8 cellular contexts compared by ENCODE assay signal in genomic region chr17:5419959-5420653, GRCh38. TPM values are rescaled to one million over a fixed set of nuclear protein-coding genes. Genes with fewer than 3 reads are reported as not detected.
DNase-seq lines count a peak whose midpoint lies in the region; ATAC-seq, FAIRE-seq and TF ChIP-seq lines count a peak whose summit lies in the region.

Gene RPAIN (plus strand): TSS chr17:5420182. CDS start chr17:5420211, 29 bp downstream.

- peak within 1 kb of the TSS; percentile 99 for H3K27ac Mint-ChIP-seq in CD8-positive, alpha-beta T cell
- peak within 1 kb of the TSS; percentile 99 for H3K27ac Mint-ChIP-seq in activated CD8-positive, alpha-beta memory T cell treated with anti-CD3 and anti-CD28 coated beads, Interleukin-2, amount 10 ng/mL, durations not matched to agents 7 days and 5 days

- peak within 1 kb of the TSS; percentile 91 for H3K27ac ChIP-seq in CD8-positive, alpha-beta T cell (ENCODE audit: low read depth, low read length)
- peak within 1 kb of the TSS; percentile 79 for H3K27ac ChIP-seq in endothelial cell of umbilical vein (ENCODE audit: insufficient read depth, low read depth, low read length)

- peak within 1 kb of the TSS; percentile 88 for H2AFZ ChIP-seq in endothelial cell of umbilical vein (ENCODE audit: low read depth, low read length)

- TF ChIP-seq POLR2A in endothelial cell of umbilical vein (IDR thresholded peaks at IDR 0.05; ENCODE audit: low read depth, low read length) = peak; percentile 89

- no peaks in the 10 kb centered on the region for H3K9me1 ChIP-seq in endothelial cell of umbilical vein (replicated peaks; ENCODE audit: control insufficient read depth, extremely low read depth, insufficient read depth, low read length)

- no peaks in the 10 kb centered on the region for H3K27me3 Mint-ChIP-seq in CD8-positive, alpha-beta T cell (ENCODE audit: low read depth)
- no peaks in the 10 kb centered on the region for H3K27me3 Mint-ChIP-seq in activated CD8-positive, alpha-beta memory T cell treated with anti-CD3 and anti-CD28 coated beads, Interleukin-2, amount 10 ng/mL, durations not matched to agents 7 days and 5 days

- H3K36me3 ChIP-seq in CD8-positive, alpha-beta T cell (ENCODE audit: insufficient read depth, low read length) = peaks cover 30% of the 10 kb centered on the region
- H3K36me3 ChIP-seq in endothelial cell of umbilical vein (ENCODE audit: control insufficient read depth in 2 of 2, extremely low read depth in 1 of 2, insufficient read depth in 2 of 2, low read length in 2 of 2) (peaks cover 12 to 13% of the 10 kb centered on the region in 2 experiments), mucosa of descending colon (ENCODE audit: low read depth) (no peaks in the 10 kb centered on the region)

- H4K20me1 ChIP-seq in endothelial cell of umbilical vein (replicated peaks; ENCODE audit: control insufficient read depth, extremely low read depth, insufficient read depth, low read length) = no peaks in the 10 kb centered on the region

- H3K36me3 Mint-ChIP-seq in CD8-positive, alpha-beta T cell = peaks cover 71% of the 10 kb centered on the region
- peaks cover 38% of the 10 kb centered on the region for H3K36me3 Mint-ChIP-seq in activated CD8-positive, alpha-beta memory T cell treated with anti-CD3 and anti-CD28 coated beads, Interleukin-2, amount 10 ng/mL, durations not matched to agents 7 days and 5 days

- no peak for TF ChIP-seq CTCF in CD8-positive, alpha-beta T cell (IDR thresholded peaks at IDR 0.05)
- TF ChIP-seq CTCF in endothelial cell of umbilical vein (IDR thresholded peaks at IDR 0.05; ENCODE audit: extremely low read depth in 1 of 2, insufficient read depth in 1 of 2, low read depth in 1 of 2, low read length in 2 of 2) = no peak
- TF ChIP-seq CTCF in mucosa of descending colon (IDR thresholded peaks at IDR 0.05) = no peak

- H3K27me3 ChIP-seq in CD8-positive, alpha-beta T cell (ENCODE audit: insufficient read depth, low read length) = no peaks in the 10 kb centered on the region
- H3K27me3 ChIP-seq in endothelial cell of umbilical vein (ENCODE audit: control insufficient read depth in 2 of 2, insufficient read depth in 2 of 2, low read length in 2 of 2) = no peaks in the 10 kb centered on the region

- CTCF ChIA-PET in CD8-positive, alpha-beta T cell (lab: Charles Lee) = interaction anchor here (0.9 to 1.0 kb wide), 2 partner anchors 19 kb away, joined by 3 to 6 read pairs; partner anchors contain the start of gene C1QBP
- CTCF ChIA-PET in activated CD8-positive, alpha-beta memory T cell treated with anti-CD3 and anti-CD28 coated beads, Interleukin-2, amount 10 ng/mL, durations not matched to agents 7 days and 5 days (lab: Charles Lee) = interaction anchor here (1.2 to 1.3 kb wide), 2 partner anchors 19 to 21 kb away, joined by 5 to 18 read pairs; partner anchors contain the start of gene C1QBP
- CTCF ChIA-PET in endothelial cell of umbilical vein (lab: Charles Lee) = interaction anchor here (1.3 kb wide), 1 partner anchor 19 kb away, joined by 27 read pairs; the partner anchor contains the start of gene C1QBP

- H3K4me2 ChIP-seq in endothelial cell of umbilical vein (ENCODE audit: insufficient read depth, low read length) = peak within 1 kb of the TSS; percentile 95

- no peak for FAIRE-seq in endothelial cell of umbilical vein (lab: Jason Lieb, UNC)

- H3K9me3 ChIP-seq in CD8-positive, alpha-beta T cell (ENCODE audit: low read length) = no peaks in the 10 kb centered on the region
- no peaks in the 10 kb centered on the region for H3K9me3 ChIP-seq in endothelial cell of umbilical vein (replicated peaks; ENCODE audit: control insufficient read depth, insufficient read depth, low read length)
- H3K9me3 ChIP-seq in mucosa of descending colon = no peaks in the 10 kb centered on the region

- intact Hi-C loops in CD8-positive, alpha-beta T cell (cut with DNase I, micrococcal nuclease) = loop anchor here (1.0 to 10.0 kb wide), 8 partner anchors 19 to 1275 kb away; partner anchors contain the start of genes C1QBP (in 2 of the 2), DERL2 (in 2 of the 2), MIS12 (in 2 of the 2) and ZNF594 (in 2 of the 2)
- intact Hi-C loops in endothelial cell of umbilical vein (cut with micrococcal nuclease) = loop anchor here (1.0 to 5.0 kb wide), 4 partner anchors 19 to 173 kb away; partner anchors contain the start of genes C1QBP, DERL2, MIS12 and RABEP1
- intact Hi-C loops in mucosa of descending colon (cut with DNase I, micrococcal nuclease) = no loop called here

- H3K4me3 Mint-ChIP-seq in CD8-positive, alpha-beta T cell = peak within 1 kb of the TSS; percentile 99
- peak within 1 kb of the TSS; percentile 98 for H3K4me3 Mint-ChIP-seq in activated CD8-positive, alpha-beta memory T cell treated with anti-CD3 and anti-CD28 coated beads, Interleukin-2, amount 10 ng/mL, durations not matched to agents 7 days and 5 days

- peak within 1 kb of the TSS; percentile 91 for H3K9ac ChIP-seq in endothelial cell of umbilical vein (replicated peaks; ENCODE audit: extremely low read depth, insufficient read depth, low read length)

- TSS peak; percentile 57 for BruUV-seq in endothelial cell of umbilical vein (replicated peaks; lab: Mats Ljungman, UMichigan)

- peak; percentile 65 to 90 (median 78) for DNase-seq in CD8-positive, alpha-beta T cell
- peak; percentile 81 for DNase-seq in HK-2 (ENCODE audit: unreplicated experiment)
- DNase-seq in NOMO-1 treated with DMSO at 0.1 percent for 48 hours (lab: John Stamatoyannopoulos, UW; ENCODE audit: unreplicated experiment) = peak; percentile 91
- peak; percentile 94 for DNase-seq in activated CD8-positive, alpha-beta memory T cell treated with anti-CD3 and anti-CD28 coated beads, Interleukin-2, amount 10 ng/mL, durations not matched to agents 7 days and 5 days
- DNase-seq in endothelial cell of umbilical vein (ENCODE audit: low read depth, low spot score) = no peak
- DNase-seq in mucosa of descending colon = peak; percentile 89 to 93 (median 93)
- DNase-seq in stimulated activated CD8-positive, alpha-beta memory T cell treated with anti-CD3 and anti-CD28 coated beads, Interleukin-4, amount 100 ng/mL, for 4 hours (ENCODE audit: low read depth in 2 of 2, low spot score in 1 of 2) = peak; percentile 63 to 78

- peak; percentile 66 for ATAC-seq in CD8-positive, alpha-beta T cell
- ATAC-seq in GM19455 (IDR thresholded peaks at IDR 0.05; ENCODE audit: unreplicated experiment) (peak; percentile 59), mucosa of descending colon (peak; percentile 81)
- peak; percentile 66 for ATAC-seq in activated CD8-positive, alpha-beta memory T cell treated with anti-CD3 and anti-CD28 coated beads, Interleukin-2, amount 10 ng/mL, durations not matched to agents 7 days and 5 days

- dilution Hi-C loops in endothelial cell of umbilical vein (cut with MboI; ENCODE audit: extremely low pct_ligation_motif_present, low sequenced_read_pairs) = no loop called here

- POLR2A ChIA-PET in CD8-positive, alpha-beta T cell (lab: Charles Lee) = interaction anchor here (0.6 to 2.0 kb wide), 8 partner anchors 15 to 423 kb away, joined by 3 to 18 read pairs (median 3); partner anchors contain the start of genes C1QBP, DERL2, INCA1 and KIF1C
- POLR2A ChIA-PET in endothelial cell of umbilical vein (lab: Charles Lee) = interaction anchor here (0.6 to 1.3 kb wide), 3 partner anchors 19 to 66 kb away, joined by 4 to 9 read pairs (median 4); partner anchors contain the start of genes C1QBP, DERL2 and MIS12

- peaks cover 43% of the 10 kb centered on the region for H3K4me1 ChIP-seq in CD8-positive, alpha-beta T cell (ENCODE audit: insufficient read depth, low read length)
- H3K4me1 ChIP-seq in endothelial cell of umbilical vein (ENCODE audit: control insufficient read depth, extremely low read depth, insufficient read depth, low read length) (peaks cover 13% of the 10 kb centered on the region), mucosa of descending colon (ENCODE audit: low read depth) (peaks cover 30% of the 10 kb centered on the region)

- H3K9me3 Mint-ChIP-seq in CD8-positive, alpha-beta T cell = no peaks in the 10 kb centered on the region
- H3K9me3 Mint-ChIP-seq in activated CD8-positive, alpha-beta memory T cell treated with anti-CD3 and anti-CD28 coated beads, Interleukin-2, amount 10 ng/mL, durations not matched to agents 7 days and 5 days (ENCODE audit: low read depth) = no peaks in the 10 kb centered on the region

- peak within 1 kb of the TSS; percentile 93 for H3K4me3 ChIP-seq in CD8-positive, alpha-beta T cell (ENCODE audit: low read depth, low read length)
- peak within 1 kb of the TSS; percentile 75 to 94 (median 89) for H3K4me3 ChIP-seq in endothelial cell of umbilical vein (replicated peaks in 1 of 3; ENCODE audit: insufficient read depth in 1 of 3, low read depth in 1 of 3, low read length in 3 of 3)
- H3K4me3 ChIP-seq in mucosa of descending colon = peak within 1 kb of the TSS; percentile 45

- H3K4me1 Mint-ChIP-seq in CD8-positive, alpha-beta T cell (ENCODE audit: low read depth) = peaks cover 50% of the 10 kb centered on the region
- peaks cover 48% of the 10 kb centered on the region for H3K4me1 Mint-ChIP-seq in activated CD8-positive, alpha-beta memory T cell treated with anti-CD3 and anti-CD28 coated beads, Interleukin-2, amount 10 ng/mL, durations not matched to agents 7 days and 5 days

- H3K79me2 ChIP-seq in endothelial cell of umbilical vein (ENCODE audit: control insufficient read depth, insufficient read depth, low read length) = peaks cover 53% of the 10 kb centered on the region

TF ChIP-seq in endothelial cell of umbilical vein, 7 proteins besides CTCF, POLR2A, EP300 and RAD21:
- TF ChIP-seq MAX (IDR thresholded peaks at IDR 0.05; ENCODE audit: insufficient read depth, insufficient read length) (peak; percentile 36), POLR2AphosphoS5 (IDR thresholded peaks at IDR 0.05; ENCODE audit: insufficient read depth, low read depth, low read length) (peak; percentile 65), GATA2 (IDR thresholded peaks at IDR 0.05; ENCODE audit: insufficient read depth, insufficient read length, low read depth, low read length) (no peak), MYC (IDR thresholded peaks at IDR 0.05; ENCODE audit: low read depth, low read length) (peak; percentile 96)

RNA-seq across cellular contexts. Expression of gene RPAIN, which starts in this region (rescaled TPM):
- 10 to 100 TPM; 75.2 to 80.0 TPM for total RNA-seq in CD8-positive, alpha-beta T cell
- total RNA-seq in activated CD8-positive, alpha-beta memory T cell treated with anti-CD3 and anti-CD28 coated beads, Interleukin-2, amount 10 ng/mL, durations not matched to agents 7 days and 5 days = 10 to 100 TPM; 50.7 to 55.5 TPM
- 55.9 and 56.5 TPM in 2 replicates for total RNA-seq in endothelial cell of umbilical vein
- polyA plus RNA-seq in endothelial cell of umbilical vein = 36.1 and 39.3 TPM in 2 replicates
- 44.2 and 53.9 TPM in 2 replicates for polyA plus RNA-seq in endothelial cell of umbilical vein (2011; cell fraction: cytosol; rRNA removed)
- 83.3 and 94.8 TPM in 2 replicates for polyA plus RNA-seq in endothelial cell of umbilical vein (2011; cell fraction: nucleus; rRNA removed)
- polyA plus RNA-seq in endothelial cell of umbilical vein (2012) = 40.5 and 58.9 TPM in 2 replicates
- 37.0 and 40.8 TPM in 2 replicates for polyA minus RNA-seq in endothelial cell of umbilical vein
- polyA minus RNA-seq in endothelial cell of umbilical vein (2011; cell fraction: cytosol; rRNA and poly(A)+ RNA removed) = 17.1 TPM
- polyA minus RNA-seq in endothelial cell of umbilical vein (2011; cell fraction: nucleus; rRNA and poly(A)+ RNA removed) = 39.0 and 55.4 TPM in 2 replicates
- total RNA-seq in mucosa of descending colon = 10 to 100 TPM; 29.7 to 34.3 (median 32.1) TPM

Comparison
In these comparisons a context has a peak if more than half of its experiments do, and no peak if none do; other contexts are left out.
1. intact Hi-C loops: an anchor here in CD8-positive, alpha-beta T cell (1.0 to 10.0 kb wide) and endothelial cell of umbilical vein (1.0 to 5.0 kb wide); none called in mucosa of descending colon.